In the genomic region with DNA sequence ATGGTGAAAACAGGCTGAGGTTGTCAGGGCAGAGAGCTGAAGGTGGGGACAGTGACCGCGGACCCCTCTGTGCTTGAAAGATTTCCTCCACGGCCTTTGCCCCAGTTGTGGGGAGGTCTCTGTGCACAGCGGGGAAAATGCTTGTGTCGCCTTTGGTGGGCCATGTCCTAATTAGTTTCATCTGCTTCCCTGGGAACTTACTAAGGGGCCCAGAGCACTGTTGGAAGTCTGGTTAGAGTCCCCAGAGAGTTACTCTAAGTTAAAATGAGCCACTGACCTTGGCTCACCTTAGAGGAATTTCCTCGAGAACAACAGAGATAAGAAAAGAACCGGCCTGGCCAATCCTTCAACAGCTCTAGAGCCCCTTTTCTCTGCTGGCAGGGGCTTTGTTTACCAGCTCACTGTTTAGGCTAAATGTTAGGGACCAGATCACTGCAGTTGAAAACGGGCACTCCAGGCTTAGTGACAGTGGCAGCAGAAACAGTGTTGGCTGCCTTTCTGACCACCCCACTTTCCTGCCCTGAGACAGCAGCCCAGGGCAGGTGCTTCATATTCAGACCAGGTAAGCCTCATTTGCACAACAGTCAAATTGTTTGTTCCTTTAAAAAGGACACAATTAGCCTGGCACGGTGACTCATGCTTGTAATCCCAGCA, we compare ENCODE assay signal across 9 cellular contexts. TPM values are rescaled to one million over a fixed set of nuclear protein-coding genes. Genes with fewer than 3 reads are reported as not detected.
DNase-seq lines count a peak whose midpoint lies in the region; ATAC-seq and TF ChIP-seq lines count a peak whose summit lies in the region.
"Had no signal": no experiment of that assay in that cellular context is flagged by ENCODE, and none has a peak within 500 bp of the region (broad histone marks: within the 10 kb centered on the region; RNA-seq: fewer than 3 reads in every experiment).

No MANE protein-coding gene starts in this region.

- TF ChIP-seq POLR2A in esophagus muscularis mucosa (IDR thresholded peaks at IDR 0.05; ENCODE audit: low read depth) (no peak), transverse colon (IDR thresholded peaks at IDR 0.05) (no peak)

- intact Hi-C loops in PC-3 (cut with micrococcal nuclease) (no loop called here), esophagus muscularis mucosa (cut with DNase I) (no loop called here), transverse colon (cut with DNase I; ENCODE audit: low total_unique reads) (no loop called here)

- H3F3A ChIP-seq in PC-3 (ENCODE audit: low read length, unreplicated experiment): no peaks in the 10 kb centered on the region

- no peak for DNase-seq in PC-3
- no peak for DNase-seq in esophagus muscularis mucosa (ENCODE audit: extremely low spot score)
- no peak for DNase-seq in lung (ENCODE audit: low spot score)
- DNase-seq in transverse colon: no peak
- DNase-seq in kidney glomerular epithelial cell (lab: John Stamatoyannopoulos, UW): no peak
- no peak for DNase-seq in LoVo (ENCODE audit: low spot score)
- no peak for DNase-seq in occipital lobe (lab: John Stamatoyannopoulos, UW)
- DNase-seq: activated CD4-positive, alpha-beta T cell treated with anti-CD3 and anti-CD28 coated beads for 1 hour had no signal

- H4K20me1 ChIP-seq in PC-3 (ENCODE audit: low read length): no peaks in the 10 kb centered on the region

- TF ChIP-seq EP300 in esophagus muscularis mucosa (IDR thresholded peaks at IDR 0.05) (no peak), transverse colon (IDR thresholded peaks at IDR 0.05; ENCODE audit: low read depth) (no peak)

- H3K9me3 ChIP-seq in PC-3 (ENCODE audit: low read length) (no peaks in the 10 kb centered on the region), esophagus muscularis mucosa (no peaks in the 10 kb centered on the region), lung (ENCODE audit: control insufficient read depth in 2 of 2, insufficient read depth in 1 of 2, low read length in 1 of 2) (no peaks in the 10 kb centered on the region), transverse colon (no peaks in the 10 kb centered on the region)

- H3K4me2 ChIP-seq in PC-3 (ENCODE audit: low read length): no peak overlapping the region

- ATAC-seq in PC-3 (no peak), lung (ENCODE audit: insufficient read depth, low FRiP score) (no peak), HG02588 (IDR thresholded peaks at IDR 0.05; ENCODE audit: unreplicated experiment) (no peak)

- in situ Hi-C loops in transverse colon (cut with MboI; ENCODE audit: low pct_ligation_motif_present in 1 of 4, low pct_unique_long_range_greater_than_20kb in 1 of 4, low sequenced_read_pairs in 3 of 4): no loop called here

- H3K79me2 ChIP-seq in PC-3 (ENCODE audit: low read length): peaks cover 18% of the 10 kb centered on the region

- H3K27me3 ChIP-seq in PC-3 (ENCODE audit: low read length) (no peaks in the 10 kb centered on the region), esophagus muscularis mucosa (no peaks in the 10 kb centered on the region), lung (ENCODE audit: control insufficient read depth, insufficient read depth) (no peaks in the 10 kb centered on the region), transverse colon (no peaks in the 10 kb centered on the region)

- CTCF ChIA-PET in PC-3 (lab: Charles Lee): no interaction called here

- H3K36me3 ChIP-seq in PC-3 (ENCODE audit: low read depth, low read length) (peaks cover 41% of the 10 kb centered on the region), esophagus muscularis mucosa (peaks cover 32 to 67% (median 41%) of the 10 kb centered on the region in 4 donors), lung (ENCODE audit: control insufficient read depth in 2 of 2, insufficient read depth in 2 of 2, low read length in 2 of 2) (peaks cover 11 to 16% of the 10 kb centered on the region in 2 donors), transverse colon (peaks cover 0 to 31% (median 12%) of the 10 kb centered on the region in 4 donors)

- no peak for TF ChIP-seq CTCF in PC-3 (conservative IDR thresholded peaks at IDR 0.05; ENCODE audit: low read depth, low read length)
- no peak for TF ChIP-seq CTCF in esophagus muscularis mucosa (IDR thresholded peaks at IDR 0.05)
- no peak for TF ChIP-seq CTCF in lung (IDR thresholded peaks at IDR 0.05; ENCODE audit: control extremely low read depth, extremely low read depth)
- TF ChIP-seq CTCF in transverse colon (IDR thresholded peaks at IDR 0.05): no peak

- H3K4me1 ChIP-seq in PC-3 (ENCODE audit: insufficient read depth, low read length) (peaks cover 19% of the 10 kb centered on the region), esophagus muscularis mucosa (peaks cover 36 to 52% (median 45%) of the 10 kb centered on the region in 4 donors), lung (ENCODE audit: control insufficient read depth in 2 of 2, insufficient read depth in 2 of 2, low read length in 2 of 2) (peaks cover 22 to 27% of the 10 kb centered on the region in 2 donors), transverse colon (peaks cover 8 to 23% (median 11%) of the 10 kb centered on the region in 4 donors)

- WGBS in esophagus muscularis mucosa: 54% methylated on average over 9 of the region's 9 CpGs
- 36 to 66% methylated on average over 9 of the region's 9 CpGs for WGBS in lung, 2 donors
- WGBS in transverse colon (ENCODE audit: low coverage in 1 of 2), 2 donors: 61 to 74% methylated on average over 6 to 9 of the region's 9 CpGs

- H3K9ac ChIP-seq in PC-3 (ENCODE audit: low read length): no peak overlapping the region

- H3K27ac ChIP-seq in PC-3 (ENCODE audit: low read length) (no peak overlapping the region), esophagus muscularis mucosa (replicated peaks in 1 of 4) (peak overlapping the region; percentile 42 to 69 (median 62)), lung (ENCODE audit: low read depth in 1 of 2, low read length in 1 of 2) (peak overlapping the region; percentile 69 to 86), transverse colon (peak overlapping the region; percentile 41 to 56 (median 53))

- H3K4me3 ChIP-seq in PC-3 (ENCODE audit: low read length) (no peak overlapping the region), esophagus muscularis mucosa (peak overlapping the region in 1 of 4 donors; percentile 5), lung (no peak overlapping the region), transverse colon (no peak overlapping the region)

- POLR2A ChIA-PET in PC-3 (lab: Charles Lee; ENCODE audit: unreplicated experiment): no interaction called here

- H2AFZ ChIP-seq in PC-3 (ENCODE audit: low read length): no peak overlapping the region

- H3K9me2 ChIP-seq in PC-3 (replicated peaks; ENCODE audit: low read length): no peaks in the 10 kb centered on the region

- TSS peak; percentile 43 for BruUV-seq in PC-3 (replicated peaks; lab: Mats Ljungman, UMichigan)

RNA-seq across cellular contexts. Expression of a gene that starts 38.0 kb away (rescaled TPM):
- total RNA-seq in PC-3 (2014; rRNA removed): 36.4 and 41.6 TPM in 2 replicates
- 10 to 100 TPM; 45.9 to 61.9 (median 54.2) TPM for total RNA-seq in esophagus muscularis mucosa
- total RNA-seq in lung: 10 to 100 TPM; 39.4 to 43.0 TPM
- 10 to 100 TPM; 18.9 to 25.4 TPM for polyA plus RNA-seq in lung
- total RNA-seq in transverse colon: 10 to 100 TPM; 20.6 to 48.6 (median 44.1) TPM
- total RNA-seq in occipital lobe: 52.4 TPM

RNA-seq across cellular contexts. Expression of a gene that starts 52.5 kb away (rescaled TPM):
- total RNA-seq in PC-3 (2014; rRNA removed) (12.7 and 14.4 TPM in 2 replicates), esophagus muscularis mucosa (10 to 100 TPM in 3 of 4 donors, 1 to 10 TPM in 1; 9.6 to 22.4 (median 14.4) TPM), lung (10 to 100 TPM; 34.6 to 56.7 TPM), transverse colon (10 to 100 TPM in 2 of 4 donors, 1 to 10 TPM in 2; 1.5 to 28.3 (median 9.7) TPM), occipital lobe (72.1 TPM)
- 10 to 100 TPM in 1 of 2 donors, 1 to 10 TPM in 1; 7.2 to 34.4 TPM for polyA plus RNA-seq in lung
